Comparison of ENCODE assay signal across 14 cellular contexts in the genomic region with DNA sequence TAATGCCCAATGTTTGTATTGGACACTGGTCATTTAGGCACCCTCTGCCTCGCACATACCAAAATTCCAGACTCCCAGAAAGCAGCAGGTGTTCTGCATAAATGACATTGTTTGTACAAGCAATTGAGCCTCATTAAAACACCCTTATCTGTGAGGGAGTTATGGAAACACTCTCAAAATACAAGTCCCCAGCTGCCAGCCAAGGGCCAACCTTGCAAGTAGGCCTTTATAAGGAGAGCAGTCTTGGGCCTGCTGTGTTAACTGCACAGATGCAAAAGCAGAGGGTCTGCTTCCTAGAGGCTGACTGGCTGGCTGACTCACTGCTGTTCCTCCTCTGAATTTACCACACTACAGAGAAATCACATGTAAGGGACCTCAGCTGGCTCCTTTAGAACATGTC.
DNase-seq lines count a peak whose midpoint lies in the region; ATAC-seq and TF ChIP-seq lines count a peak whose summit lies in the region.
"Had no signal": no experiment of that assay in that cellular context is flagged by ENCODE, and none has a peak within 500 bp of the region (broad histone marks: within the 10 kb centered on the region; RNA-seq: fewer than 3 reads in every experiment).

No MANE protein-coding gene starts in this region.

- no peak overlapping the region for H3K27ac ChIP-seq in lower lobe of right lung
- H3K27ac ChIP-seq: ascending aorta, SJSA1 had no signal

- DNase-seq in DMS 273 (lab: John Stamatoyannopoulos, UW; ENCODE audit: unreplicated experiment) = peak; percentile 97
- DNase-seq in NCI-H1436 treated with DMSO at 0.1 percent for 48 hours (lab: John Stamatoyannopoulos, UW) = peak; percentile 94
- DNase-seq in NCI-H774 (lab: John Stamatoyannopoulos, UW) = peak; percentile 99
- DNase-seq in lower lobe of right lung = peak; percentile 70
- DNase-seq in middle frontal gyrus (ENCODE audit: extremely low spot score, low spot score) = no peak
- DNase-seq in SW480 (ENCODE audit: low spot score) = no peak
- no peak for DNase-seq in inferior parietal cortex (ENCODE audit: extremely low spot score)
- no peak for DNase-seq in HFFc6
- DNase-seq: activated T-cell treated with anti-CD3 and anti-CD28 coated beads, Interleukin-2, amount 50 U/mL, for 1 hour; EL had no signal

- no peaks in the 10 kb centered on the region for H3K9me3 ChIP-seq in lower lobe of right lung
- H3K9me3 ChIP-seq: ascending aorta, SJSA1 had no signal

- H3K27me3 Mint-ChIP-seq in HFFc6 (ENCODE audit: insufficient read depth) = no peaks in the 10 kb centered on the region; the same call in 1 of the 2 replicates
- H3K27me3 Mint-ChIP-seq: type B pancreatic cell had no signal

- no peaks in the 10 kb centered on the region for H3K27me3 ChIP-seq in lower lobe of right lung (ENCODE audit: low read depth)
- H3K27me3 ChIP-seq: ascending aorta, SJSA1 had no signal

- peak; percentile 93 to 96 for ATAC-seq in lower lobe of right lung
- ATAC-seq: WTC11 had no signal

- peaks cover 18% of the 10 kb centered on the region for H3K9me3 Mint-ChIP-seq in HFFc6

- H3K36me3 Mint-ChIP-seq in HFFc6 (ENCODE audit: low read depth) = no peaks in the 10 kb centered on the region
- H3K36me3 Mint-ChIP-seq: WTC11 had no signal

- H3K4me3 Mint-ChIP-seq in HFFc6 = no peak overlapping the region
- H3K4me3 Mint-ChIP-seq: type B pancreatic cell, WTC11 had no signal

- H3K4me3 ChIP-seq in lower lobe of right lung = no peak overlapping the region
- H3K4me3 ChIP-seq: ascending aorta, SJSA1 had no signal

- no peaks in the 10 kb centered on the region for H3K36me3 ChIP-seq in lower lobe of right lung
- H3K36me3 ChIP-seq: ascending aorta, SJSA1 had no signal

- H3K4me1 ChIP-seq in lower lobe of right lung = peaks cover 9% of the 10 kb centered on the region
- H3K4me1 ChIP-seq: ascending aorta, SJSA1 had no signal

- no peaks in the 10 kb centered on the region for H3K4me1 Mint-ChIP-seq in HFFc6 (ENCODE audit: low read depth)

- TF ChIP-seq CTCF in lower lobe of right lung (IDR thresholded peaks at IDR 0.05) (no peak), HFFc6 (IDR thresholded peaks at IDR 0.05) (no peak)

- intact Hi-C loops in lower lobe of right lung (cut with DNase I) = no loop called here

- no peak overlapping the region for H3K27ac Mint-ChIP-seq in HFFc6
- H3K27ac Mint-ChIP-seq: type B pancreatic cell, WTC11 had no signal

Comparison
In these comparisons a context has a peak if more than half of its experiments do, and no peak if none do; other contexts are left out.
1. DNase-seq: peak in DMS 273 (single experiment), NCI-H1436 treated with DMSO at 0.1 percent for 48 hours (single experiment), NCI-H774 (single experiment) and lower lobe of right lung (single experiment); none in middle frontal gyrus (single experiment), SW480 (single experiment), inferior parietal cortex (single experiment) and HFFc6 (single experiment).